In genomic region chr1:5757177-5757820, GRCh38 we compare ENCODE assay signal across 13 cellular contexts.
"Had no signal": no experiment of that assay in that cellular context is flagged by ENCODE, and none has a peak within 500 bp of the region (broad histone marks: within the 10 kb centered on the region; RNA-seq: fewer than 3 reads in every experiment).

No MANE protein-coding gene starts in this region.

- H3K27me3 Mint-ChIP-seq: activated CD4-positive, alpha-beta T cell treated with anti-CD3 and anti-CD28 coated beads, Interleukin-2, amount 10 ng/mL, durations not matched to agents 24 days and 14 days had no signal

- ATAC-seq: activated CD4-positive, CD25-positive, alpha-beta regulatory T cell treated with anti-CD3 and anti-CD28 coated beads, Interleukin-2, amount 50 U/mL, for 24 hours; activated T-cell treated with anti-CD3 and anti-CD28 coated beads, Interleukin-2, amount 50 U/mL, for 72 hours; naive thymus-derived CD8-positive, alpha-beta T cell had no signal

- DNase-seq: activated CD4-positive, alpha-beta memory T cell treated with anti-CD3 and anti-CD28 coated beads, Interleukin-2, amount 10 ng/mL, durations not matched to agents 7 days and 5 days; activated CD4-positive, alpha-beta T cell treated with anti-CD3 and anti-CD28 coated beads, Interleukin-2, amount 10 ng/mL, durations not matched to agents 24 days and 14 days; activated effector memory CD4-positive, alpha-beta T cell treated with Interleukin-2 at 50 U/mL for 16 hours; activated naive CD4-positive, alpha-beta T cell treated with anti-CD3 and anti-CD28 coated beads for 36 hours; activated T-cell treated with anti-CD3 and anti-CD28 coated beads, Interleukin-2, amount 50 U/mL, for 72 hours; cortex of kidney; naive thymus-derived CD8-positive, alpha-beta T cell; SK-N-SH; stimulated activated CD4-positive, alpha-beta T cell treated with anti-CD3 and anti-CD28 coated beads, Interleukin-2, amount 100 ng/mL, for 48 hours; stimulated activated CD8-positive, alpha-beta memory T cell treated with anti-CD3 and anti-CD28 coated beads, Interleukin-4, amount 100 ng/mL, for 48 hours; stimulated activated naive CD4-positive, alpha-beta T cell; upper lobe of right lung had no signal

- H3K27ac Mint-ChIP-seq: activated CD4-positive, alpha-beta memory T cell treated with anti-CD3 and anti-CD28 coated beads, Interleukin-2, amount 10 ng/mL, durations not matched to agents 7 days and 5 days; activated CD4-positive, alpha-beta T cell treated with anti-CD3 and anti-CD28 coated beads, Interleukin-2, amount 10 ng/mL, durations not matched to agents 24 days and 14 days; activated naive CD4-positive, alpha-beta T cell treated with anti-CD3 and anti-CD28 coated beads for 36 hours; activated T-cell treated with anti-CD3 and anti-CD28 coated beads, Interleukin-2, amount 50 U/mL, for 72 hours; naive thymus-derived CD8-positive, alpha-beta T cell had no signal

- H3K36me3 Mint-ChIP-seq: naive thymus-derived CD8-positive, alpha-beta T cell had no signal

- H3K4me3 Mint-ChIP-seq: activated CD4-positive, alpha-beta memory T cell treated with anti-CD3 and anti-CD28 coated beads, Interleukin-2, amount 10 ng/mL, durations not matched to agents 7 days and 5 days; activated CD4-positive, alpha-beta T cell treated with anti-CD3 and anti-CD28 coated beads, Interleukin-2, amount 10 ng/mL, durations not matched to agents 24 days and 14 days; activated naive CD4-positive, alpha-beta T cell treated with anti-CD3 and anti-CD28 coated beads for 36 hours; activated T-cell treated with anti-CD3 and anti-CD28 coated beads, Interleukin-2, amount 50 U/mL, for 72 hours; naive thymus-derived CD8-positive, alpha-beta T cell had no signal

- H3K4me1 Mint-ChIP-seq: activated CD4-positive, alpha-beta memory T cell treated with anti-CD3 and anti-CD28 coated beads, Interleukin-2, amount 10 ng/mL, durations not matched to agents 7 days and 5 days; activated CD4-positive, alpha-beta T cell treated with anti-CD3 and anti-CD28 coated beads, Interleukin-2, amount 10 ng/mL, durations not matched to agents 24 days and 14 days; naive thymus-derived CD8-positive, alpha-beta T cell had no signal
